8 cellular contexts compared by ENCODE assay signal in the genomic region with DNA sequence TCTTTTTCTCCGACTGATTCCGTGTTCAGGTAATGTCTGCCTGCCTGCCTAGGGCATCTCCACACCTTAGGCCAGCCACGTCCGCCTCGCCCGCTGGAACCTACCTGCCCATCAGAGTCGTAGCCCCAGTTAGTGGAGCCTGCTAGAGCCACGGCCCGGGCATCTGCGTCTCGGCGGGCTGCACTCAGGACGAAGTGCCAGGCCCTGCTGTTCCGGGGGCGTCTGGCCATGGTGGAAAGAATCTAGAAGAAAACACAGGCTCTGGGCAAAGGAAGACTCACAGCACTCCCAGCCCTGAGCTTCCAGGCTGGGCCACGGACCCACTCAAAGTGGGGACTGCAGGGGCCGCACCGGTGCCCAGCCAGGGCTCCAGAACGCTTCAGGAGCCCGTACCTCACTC. TPM values are rescaled to one million over a fixed set of nuclear protein-coding genes. Genes with fewer than 3 reads are reported as not detected.
DNase-seq lines count a peak whose midpoint lies in the region; ATAC-seq and TF ChIP-seq lines count a peak whose summit lies in the region.

No MANE protein-coding gene starts in this region.

- peak overlapping the region; percentile 91 for H3K4me3 Mint-ChIP-seq in Calu3 (ENCODE audit: low read depth, unreplicated experiment)
- peak overlapping the region; percentile 85 for H3K4me3 Mint-ChIP-seq in T-helper 1 cell treated with Interleukin-12 subunit alpha and Interleukin-12 subunit beta and Interleukin-4 antibody, amounts not matched to agents 30 μg/mL and 1 μg/mL, for 36 hours

- CTCF ChIA-PET in Calu3 (lab: Charles Lee): interaction anchor here (0.6 kb wide), 1 partner anchor 109 kb away, joined by 6 read pairs; no protein-coding TSS in a partner anchor

- peak overlapping the region; percentile 81 for H3K4me3 ChIP-seq in fibroblast of villous mesenchyme (ENCODE audit: low read depth, low read length)
- peak overlapping the region; percentile 82 for H3K4me3 ChIP-seq in parathyroid adenoma (ENCODE audit: low read depth, low read length)

- peak overlapping the region; percentile 94 for H3K27ac Mint-ChIP-seq in Calu3 (ENCODE audit: unreplicated experiment)
- H3K27ac Mint-ChIP-seq in T-helper 1 cell treated with Interleukin-12 subunit alpha and Interleukin-12 subunit beta and Interleukin-4 antibody, amounts not matched to agents 30 μg/mL and 1 μg/mL, for 36 hours: peak overlapping the region; percentile 82

- H3K9me3 ChIP-seq in parathyroid adenoma (ENCODE audit: control insufficient read depth, low read length): no peaks in the 10 kb centered on the region

- no peaks in the 10 kb centered on the region for H3K36me3 ChIP-seq in parathyroid adenoma (ENCODE audit: control insufficient read depth, insufficient read depth, low read length)

- H3K4me2 ChIP-seq in parathyroid adenoma (ENCODE audit: low read length): peak overlapping the region; percentile 67

- no peak overlapping the region for H3K27ac ChIP-seq in parathyroid adenoma

- TF ChIP-seq CTCF in Calu3 (IDR thresholded peaks at IDR 0.05; ENCODE audit: unreplicated experiment) (no peak), fibroblast of villous mesenchyme (IDR thresholded peaks at IDR 0.05; ENCODE audit: insufficient read depth, low read depth, low read length) (no peak), parathyroid adenoma (IDR thresholded peaks at IDR 0.05) (no peak)

- no peak overlapping the region for H3K9ac ChIP-seq in parathyroid adenoma

- peaks cover 91% of the 10 kb centered on the region for H3K36me3 Mint-ChIP-seq in Calu3 (ENCODE audit: insufficient read depth, unreplicated experiment)
- peaks cover 4% of the 10 kb centered on the region for H3K36me3 Mint-ChIP-seq in T-helper 1 cell treated with Interleukin-12 subunit alpha and Interleukin-12 subunit beta and Interleukin-4 antibody, amounts not matched to agents 30 μg/mL and 1 μg/mL, for 36 hours (ENCODE audit: low read depth)

- no peaks in the 10 kb centered on the region for H3K27me3 Mint-ChIP-seq in Calu3 (ENCODE audit: unreplicated experiment)
- no peaks in the 10 kb centered on the region for H3K27me3 Mint-ChIP-seq in T-helper 1 cell treated with Interleukin-12 subunit alpha and Interleukin-12 subunit beta and Interleukin-4 antibody, amounts not matched to agents 30 μg/mL and 1 μg/mL, for 36 hours (ENCODE audit: low read depth)

- peaks cover 26% of the 10 kb centered on the region for H3K79me2 ChIP-seq in parathyroid adenoma

- BruUV-seq in Calu3 (replicated peaks; lab: Mats Ljungman, UMichigan): no TSS peak

- DNase-seq in Calu3 (no peak), fibroblast of villous mesenchyme (ENCODE audit: low read depth) (no peak), D341Med (ENCODE audit: low spot score) (no peak)
- DNase-seq in activated effector memory CD4-positive, alpha-beta T cell treated with Interleukin-2 at 50 U/mL for 16 hours: no peak
- no peak for DNase-seq in activated CD4-positive, CD25-positive, alpha-beta regulatory T cell treated with anti-CD3 and anti-CD28 coated beads, Interleukin-2, amount 50 U/mL, for 72 hours

- H3K4me1 Mint-ChIP-seq in Calu3 (ENCODE audit: low read depth, unreplicated experiment): peaks cover 13% of the 10 kb centered on the region
- peaks cover 3% of the 10 kb centered on the region for H3K4me1 Mint-ChIP-seq in T-helper 1 cell treated with Interleukin-12 subunit alpha and Interleukin-12 subunit beta and Interleukin-4 antibody, amounts not matched to agents 30 μg/mL and 1 μg/mL, for 36 hours (ENCODE audit: low read depth)

- H3K9me3 Mint-ChIP-seq in Calu3 (ENCODE audit: low read depth, unreplicated experiment): no peaks in the 10 kb centered on the region
- no peaks in the 10 kb centered on the region for H3K9me3 Mint-ChIP-seq in T-helper 1 cell treated with Interleukin-12 subunit alpha and Interleukin-12 subunit beta and Interleukin-4 antibody, amounts not matched to agents 30 μg/mL and 1 μg/mL, for 36 hours

- peaks cover 4% of the 10 kb centered on the region for H3K4me1 ChIP-seq in parathyroid adenoma

- no peaks in the 10 kb centered on the region for H3K27me3 ChIP-seq in parathyroid adenoma (ENCODE audit: control insufficient read depth, insufficient read depth, low read length)

- intact Hi-C loops in Calu3 (cut with micrococcal nuclease; ENCODE audit: unreplicated experiment): no loop called here

- no peak overlapping the region for H2AFZ ChIP-seq in parathyroid adenoma

- ATAC-seq in HG02759 (IDR thresholded peaks at IDR 0.05; ENCODE audit: unreplicated experiment): no peak

RNA-seq across cellular contexts. Expression of gene SPSB3, which starts 1.1 kb away (rescaled TPM):
- 44.3 and 45.2 TPM in 2 replicates for total RNA-seq in Calu3 (2022)
- 20.3 and 25.5 TPM in 2 replicates for total RNA-seq in fibroblast of villous mesenchyme

RNA-seq across cellular contexts. Expression of gene NUBP2, which starts 1.5 kb away (rescaled TPM):
- total RNA-seq in Calu3 (2022) (91.8 and 98.1 TPM in 2 replicates), fibroblast of villous mesenchyme (54.8 and 78.0 TPM in 2 replicates)

RNA-seq across cellular contexts. Expression of gene MRPS34, which starts 8.3 kb away (rescaled TPM):
- 128 and 135 TPM in 2 replicates for total RNA-seq in Calu3 (2022)
- 52.7 and 67.0 TPM in 2 replicates for total RNA-seq in fibroblast of villous mesenchyme

RNA-seq across cellular contexts. Expression of gene EME2, which starts 8.6 kb away (rescaled TPM):
- total RNA-seq in Calu3 (2022): 30.8 and 42.2 TPM in 2 replicates
- total RNA-seq in fibroblast of villous mesenchyme: 13.9 and 15.5 TPM in 2 replicates

RNA-seq across cellular contexts. Expression of gene NME3, which starts 9.9 kb away (rescaled TPM):
- total RNA-seq in Calu3 (2022) (64.3 and 73.1 TPM in 2 replicates), fibroblast of villous mesenchyme (41.2 and 63.9 TPM in 2 replicates)
